Comparison of ENCODE assay signal across 18 cellular contexts in genomic region chr11:94799726-94800125, GRCh38. TPM values are rescaled to one million over a fixed set of nuclear protein-coding genes. Genes with fewer than 3 reads are reported as not detected.
DNase-seq lines count a peak whose midpoint lies in the region; ATAC-seq, FAIRE-seq and TF ChIP-seq lines count a peak whose summit lies in the region.
"Had no signal": no experiment of that assay in that cellular context is flagged by ENCODE, and none has a peak within 500 bp of the region (broad histone marks: within the 10 kb centered on the region; RNA-seq: fewer than 3 reads in every experiment).

No MANE protein-coding gene starts in this region.

- peaks cover 92% of the 10 kb centered on the region for H3K79me2 ChIP-seq in GM23248 (ENCODE audit: insufficient read depth)

- H3K27me3 ChIP-seq in Caco-2 (replicated peaks; ENCODE audit: control insufficient read depth, insufficient read depth, low read length) (no peaks in the 10 kb centered on the region), muscle layer of colon (ENCODE audit: control insufficient read depth in 1 of 2, insufficient read depth in 2 of 2, low read length in 2 of 2) (no peaks in the 10 kb centered on the region), stomach smooth muscle (ENCODE audit: control insufficient read depth in 1 of 2, insufficient read depth in 2 of 2, low read length in 2 of 2) (no peaks in the 10 kb centered on the region), GM23248 (replicated peaks; ENCODE audit: insufficient read depth) (no peaks in the 10 kb centered on the region)

- peaks cover 2% of the 10 kb centered on the region for H3K36me3 ChIP-seq in Caco-2 (ENCODE audit: control insufficient read depth, insufficient read depth, low read length)
- peaks cover 31% of the 10 kb centered on the region for H3K36me3 ChIP-seq in muscle layer of colon (ENCODE audit: insufficient read depth, low read length)
- H3K36me3 ChIP-seq in stomach smooth muscle (ENCODE audit: control insufficient read depth in 2 of 2, insufficient read depth in 2 of 2, low read length in 2 of 2), result peaks cover 13 to 18% of the 10 kb centered on the region in 2 donors
- peaks cover 29% of the 10 kb centered on the region for H3K36me3 ChIP-seq in GM23248 (ENCODE audit: low read depth)

- H3F3A ChIP-seq in GM23248 (ENCODE audit: insufficient read depth), result peaks cover 49% of the 10 kb centered on the region

- peaks cover 16% of the 10 kb centered on the region for H3K36me3 Mint-ChIP-seq in Caco-2 (ENCODE audit: insufficient read depth, unreplicated experiment)
- H3K36me3 Mint-ChIP-seq: CD4-positive, alpha-beta memory T cell; IgD-negative memory B cell had no signal

- H3K4me1 ChIP-seq in Caco-2, result no peaks in the 10 kb centered on the region
- H3K4me1 ChIP-seq in muscle layer of colon (ENCODE audit: insufficient read depth, low read length), result peaks cover 80% of the 10 kb centered on the region
- peaks cover 69% of the 10 kb centered on the region for H3K4me1 ChIP-seq in stomach smooth muscle (ENCODE audit: control insufficient read depth, insufficient read depth, low read length)
- H3K4me1 ChIP-seq in GM23248 (ENCODE audit: insufficient read depth), result peaks cover 66% of the 10 kb centered on the region

- H3K27ac ChIP-seq in VCaP, result peak overlapping the region; percentile 86
- H3K27ac ChIP-seq in muscle layer of colon (ENCODE audit: low read depth, low read length), result peak overlapping the region; percentile 72
- peak overlapping the region; percentile 71 for H3K27ac ChIP-seq in stomach smooth muscle (ENCODE audit: low read length)
- no peak overlapping the region for H3K27ac ChIP-seq in GM23248

- 86 to 92% methylated on average over 15 to 16 of the region's 17 CpGs for WGBS in GM23248 (ENCODE audit: low coverage in 1 of 2, low lambda C conversion rate in 2 of 2, missing lambda C conversion rate in 2 of 2), 2 experiments

- H4K20me1 ChIP-seq in GM23248 (ENCODE audit: insufficient read depth), result 0 out of 2 replicates have a peak, but pooled peaks cover 3% of the 10 kb centered on the region

- no peak overlapping the region for H2AFZ ChIP-seq in GM23248

- H3K9me3 ChIP-seq in Caco-2 (no peaks in the 10 kb centered on the region), muscle layer of colon (ENCODE audit: low read length) (no peaks in the 10 kb centered on the region), stomach smooth muscle (ENCODE audit: control insufficient read depth in 2 of 2, low read length in 2 of 2) (no peaks in the 10 kb centered on the region), GM23248 (ENCODE audit: low read depth) (no peaks in the 10 kb centered on the region)

- in situ Hi-C loops in GM23248 (cut with MboI), result no loop called here

- no peak overlapping the region for H3K27ac Mint-ChIP-seq in Caco-2 (ENCODE audit: unreplicated experiment)
- H3K27ac Mint-ChIP-seq: B cell; CD4-positive, alpha-beta memory T cell; IgD-negative memory B cell had no signal

- DNase-seq in Caco-2 (no peak), RCC 7860 (ENCODE audit: low spot score) (no peak), GM23248 (no peak), NCI-H82 treated with DMSO at 0.1 percent for 48 hours (lab: John Stamatoyannopoulos, UW; ENCODE audit: unreplicated experiment) (no peak)
- DNase-seq: CD4-positive, alpha-beta memory T cell; DMS79 treated with DMSO at 0.1 percent for 48 hours; HCEC 1CT; Kasumi-1; NCI-H1417; NCI-H1930; NCI-H2171 had no signal

- ATAC-seq in HG02642 (IDR thresholded peaks at IDR 0.05; ENCODE audit: poor library complexity, unreplicated experiment), result no peak

- no peaks in the 10 kb centered on the region for H3K4me1 Mint-ChIP-seq in Caco-2 (ENCODE audit: low read depth, unreplicated experiment)
- H3K4me1 Mint-ChIP-seq: B cell; CD4-positive, alpha-beta memory T cell; IgD-negative memory B cell had no signal

- intact Hi-C loops in Caco-2 (cut with micrococcal nuclease; ENCODE audit: unreplicated experiment), result no loop called here

- H3K4me3 ChIP-seq in Caco-2 (ENCODE audit: low read depth, low read length) (no peak overlapping the region), muscle layer of colon (ENCODE audit: low read depth in 1 of 2, low read length in 2 of 2) (no peak overlapping the region), stomach smooth muscle (ENCODE audit: low read length in 2 of 2) (no peak overlapping the region), GM23248 (no peak overlapping the region)

- CTCF ChIA-PET in Caco-2 (lab: Charles Lee), result no interaction called here

- no peaks in the 10 kb centered on the region for H3K27me3 Mint-ChIP-seq in Caco-2 (ENCODE audit: insufficient read depth, unreplicated experiment)
- H3K27me3 Mint-ChIP-seq: B cell; CD4-positive, alpha-beta memory T cell; IgD-negative memory B cell had no signal

- BruUV-seq in Caco-2 (replicated peaks; lab: Mats Ljungman, UMichigan), result TSS peak; percentile 66

- no peaks in the 10 kb centered on the region for H3K9me2 ChIP-seq in GM23248 (ENCODE audit: insufficient read depth)

- no peak for TF ChIP-seq CTCF in Caco-2 (IDR thresholded peaks at IDR 0.05; ENCODE audit: insufficient read depth in 1 of 2, low read depth in 1 of 2, low read length in 1 of 2, severe bottlenecking in 1 of 2, unreplicated experiment in 1 of 2)
- TF ChIP-seq CTCF in VCaP (conservative IDR thresholded peaks at IDR 0.05), result no peak

- no peak for FAIRE-seq in RCC 7860 (lab: Jason Lieb, UNC)
- FAIRE-seq: HTR-8/SVneo had no signal

- POLR2A ChIA-PET in Caco-2 (lab: Charles Lee), result no interaction called here

- H3K4me2 ChIP-seq in GM23248 (ENCODE audit: unreplicated experiment), result no peak overlapping the region

- H3K9ac ChIP-seq in muscle layer of colon (ENCODE audit: low read length) (no peak overlapping the region), stomach smooth muscle (ENCODE audit: low read length in 2 of 2) (no peak overlapping the region), GM23248 (no peak overlapping the region)

- H3K4me3 Mint-ChIP-seq in Caco-2 (ENCODE audit: unreplicated experiment), result no peak overlapping the region
- H3K4me3 Mint-ChIP-seq: B cell; CD4-positive, alpha-beta memory T cell; IgD-negative memory B cell had no signal

- no peaks in the 10 kb centered on the region for H3K9me3 Mint-ChIP-seq in Caco-2 (ENCODE audit: unreplicated experiment)
- H3K9me3 Mint-ChIP-seq: CD4-positive, alpha-beta memory T cell had no signal

RNA-seq across cellular contexts. Expression of gene AMOTL1, which starts 31.6 kb away (rescaled TPM):
- total RNA-seq in Caco-2 (2022), result 60.8 and 64.6 TPM in 2 replicates
- total RNA-seq in GM23248 (2014; rRNA removed; shearing (Covaris generic)), result 50.8 and 55.9 TPM in 2 replicates
- polyA plus RNA-seq in GM23248 (2016; fragmentation: Nextera tagmentation; extraction: Ambion mirVana), result 21.8 and 22.3 TPM in 2 replicates
- polyA plus RNA-seq: IgD-negative memory B cell had no signal
